ENCODE assay signal across 1 cellular context in the genomic region with DNA sequence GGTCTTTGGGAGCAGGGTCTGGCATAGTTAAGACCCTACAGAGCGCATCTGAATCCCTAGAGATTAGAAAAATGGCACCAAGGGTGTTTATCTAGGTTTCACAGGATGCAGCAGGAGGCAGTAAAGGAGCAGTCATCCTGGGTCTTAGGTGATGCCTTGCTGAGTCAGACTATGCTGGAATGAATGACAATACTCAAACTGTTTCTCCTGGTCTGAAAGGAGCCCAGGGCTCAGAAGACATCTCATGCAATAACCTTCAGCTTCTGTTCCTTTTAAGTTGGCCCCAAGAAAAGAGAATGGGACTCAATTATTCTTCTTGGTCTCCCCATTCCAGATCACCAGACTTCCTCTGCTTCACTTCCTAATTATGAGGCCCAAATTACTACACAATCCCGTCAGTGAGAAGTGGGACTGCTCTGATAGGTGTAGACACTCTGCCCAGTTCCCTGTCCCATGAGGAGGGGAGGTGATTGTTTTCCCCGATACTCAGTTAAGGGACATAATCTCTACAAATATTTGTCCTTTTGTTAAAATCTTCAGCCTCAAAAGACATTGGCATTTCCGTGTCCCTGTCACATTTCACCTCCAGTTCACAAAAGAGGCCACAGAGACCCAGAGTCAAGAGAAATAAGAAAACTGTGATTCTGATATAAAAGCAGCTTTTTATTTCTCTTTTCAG.
TF ChIP-seq lines count a peak whose summit lies in the region.

No MANE protein-coding gene starts in this region.

TF ChIP-seq in HepG2, 621 proteins besides CTCF, POLR2A, EP300 and RAD21:
- TF ChIP-seq MAFF (IDR thresholded peaks at IDR 0.05; ENCODE audit: low read depth, low read length) (peak; percentile 72), PLRG1 (conservative IDR thresholded peaks at IDR 0.05) (no peak), ZNF205 (CRISPR knock-in tag; IDR thresholded peaks at IDR 0.05) (no peak), SMC3 (IDR thresholded peaks at IDR 0.05; ENCODE audit: low read length) (peak; percentile 48; the same call in 1 of the 2 replicates), STAG1 (CRISPR knock-in tag; IDR thresholded peaks at IDR 0.05) (peak; percentile 50), MAFK (conservative IDR thresholded peaks at IDR 0.05 in 1 of 2, IDR thresholded peaks at IDR 0.05 in 1 of 2; ENCODE audit: low read length in 2 of 2) (peak; percentile 58 to 63), TEAD3 (CRISPR knock-in tag; optimal IDR thresholded peaks at IDR 0.05; ENCODE audit: borderline replicate concordance) (peak; percentile 26), FOSL2 (CRISPR knock-in tag; IDR thresholded peaks at IDR 0.05) (peak; percentile 39; the same call in 1 of the 2 replicates)
- TF ChIP-seq, protein P1, sequence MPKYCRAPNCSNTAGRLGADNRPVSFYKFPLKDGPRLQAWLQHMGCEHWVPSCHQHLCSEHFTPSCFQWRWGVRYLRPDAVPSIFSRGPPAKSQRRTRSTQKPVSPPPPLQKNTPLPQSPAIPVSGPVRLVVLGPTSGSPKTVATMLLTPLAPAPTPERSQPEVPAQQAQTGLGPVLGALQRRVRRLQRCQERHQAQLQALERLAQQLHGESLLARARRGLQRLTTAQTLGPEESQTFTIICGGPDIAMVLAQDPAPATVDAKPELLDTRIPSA (CRISPR knock-in tag; IDR thresholded peaks at IDR 0.05; ENCODE audit: borderline replicate concordance) = no peak
- TF ChIP-seq, protein P2, sequence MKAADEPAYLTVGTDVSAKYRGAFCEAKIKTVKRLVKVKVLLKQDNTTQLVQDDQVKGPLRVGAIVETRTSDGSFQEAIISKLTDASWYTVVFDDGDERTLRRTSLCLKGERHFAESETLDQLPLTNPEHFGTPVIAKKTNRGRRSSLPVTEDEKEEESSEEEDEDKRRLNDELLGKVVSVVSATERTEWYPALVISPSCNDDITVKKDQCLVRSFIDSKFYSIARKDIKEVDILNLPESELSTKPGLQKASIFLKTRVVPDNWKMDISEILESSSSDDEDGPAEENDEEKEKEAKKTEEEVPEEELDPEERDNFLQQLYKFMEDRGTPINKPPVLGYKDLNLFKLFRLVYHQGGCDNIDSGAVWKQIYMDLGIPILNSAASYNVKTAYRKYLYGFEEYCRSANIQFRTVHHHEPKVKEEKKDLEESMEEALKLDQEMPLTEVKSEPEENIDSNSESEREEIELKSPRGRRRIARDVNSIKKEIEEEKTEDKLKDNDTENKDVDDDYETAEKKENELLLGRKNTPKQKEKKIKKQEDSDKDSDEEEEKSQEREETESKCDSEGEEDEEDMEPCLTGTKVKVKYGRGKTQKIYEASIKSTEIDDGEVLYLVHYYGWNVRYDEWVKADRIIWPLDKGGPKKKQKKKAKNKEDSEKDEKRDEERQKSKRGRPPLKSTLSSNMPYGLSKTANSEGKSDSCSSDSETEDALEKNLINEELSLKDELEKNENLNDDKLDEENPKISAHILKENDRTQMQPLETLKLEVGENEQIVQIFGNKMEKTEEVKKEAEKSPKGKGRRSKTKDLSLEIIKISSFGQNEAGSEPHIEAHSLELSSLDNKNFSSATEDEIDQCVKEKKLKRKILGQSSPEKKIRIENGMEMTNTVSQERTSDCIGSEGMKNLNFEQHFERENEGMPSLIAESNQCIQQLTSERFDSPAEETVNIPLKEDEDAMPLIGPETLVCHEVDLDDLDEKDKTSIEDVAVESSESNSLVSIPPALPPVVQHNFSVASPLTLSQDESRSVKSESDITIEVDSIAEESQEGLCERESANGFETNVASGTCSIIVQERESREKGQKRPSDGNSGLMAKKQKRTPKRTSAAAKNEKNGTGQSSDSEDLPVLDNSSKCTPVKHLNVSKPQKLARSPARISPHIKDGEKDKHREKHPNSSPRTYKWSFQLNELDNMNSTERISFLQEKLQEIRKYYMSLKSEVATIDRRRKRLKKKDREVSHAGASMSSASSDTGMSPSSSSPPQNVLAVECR (CRISPR knock-in tag; IDR thresholded peaks at IDR 0.05; ENCODE audit: borderline replicate concordance) = no peak
